8 cellular contexts compared by ENCODE assay signal in the genomic region with DNA sequence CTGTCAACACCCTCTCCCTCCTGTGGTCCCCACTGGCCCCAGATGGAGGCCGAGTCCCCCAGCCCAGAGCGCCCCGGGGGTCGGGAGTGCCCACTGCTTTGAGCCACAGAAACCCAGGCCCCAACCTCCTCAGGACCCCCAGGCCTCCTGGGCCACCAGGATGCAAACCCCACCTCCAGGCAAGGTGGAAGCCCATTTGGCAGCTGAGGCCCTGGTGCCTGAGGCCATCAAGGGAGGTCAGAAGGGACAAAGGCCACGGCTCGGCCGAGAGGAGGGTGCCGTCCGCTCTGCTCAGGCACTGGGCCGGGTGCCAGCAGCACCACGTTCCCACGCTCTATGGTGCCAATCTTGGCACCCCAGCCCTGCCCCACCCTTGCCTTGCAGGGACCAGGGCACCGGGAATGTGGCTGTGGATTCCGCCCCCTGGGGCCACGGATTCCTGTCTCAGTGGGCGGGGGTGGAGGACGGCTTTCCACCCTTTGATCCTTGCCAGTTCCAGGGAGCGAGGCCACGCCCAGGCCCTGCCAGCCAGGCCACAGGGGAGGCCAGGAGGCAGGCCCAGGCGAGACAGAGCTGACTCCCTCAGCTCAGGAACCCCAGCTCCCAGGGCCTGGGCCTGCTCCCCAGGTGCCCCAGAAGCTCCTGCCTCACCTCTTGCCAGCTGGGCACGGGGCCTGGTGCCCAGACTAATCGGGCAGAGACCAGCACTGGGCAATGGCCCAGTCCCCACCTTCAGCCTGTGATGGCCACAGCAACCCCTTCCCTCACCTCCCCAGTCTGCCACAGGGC. TPM values are rescaled to one million over a fixed set of nuclear protein-coding genes. Genes with fewer than 3 reads are reported as not detected.
DNase-seq lines count a peak whose midpoint lies in the region; ATAC-seq and TF ChIP-seq lines count a peak whose summit lies in the region.

No MANE protein-coding gene starts in this region.

- peak overlapping the region; percentile 71 for H3K4me3 ChIP-seq in lower lobe of right lung
- peak overlapping the region; percentile 72 for H3K4me3 ChIP-seq in upper lobe of right lung

- H3K27ac ChIP-seq in lower lobe of right lung (peak overlapping the region; percentile 89), upper lobe of right lung (peak overlapping the region; percentile 87)

- no peak for TF ChIP-seq CTCF in MCF 10A (IDR thresholded peaks at IDR 0.05; ENCODE audit: unreplicated experiment)
- no peak for TF ChIP-seq CTCF in lower lobe of right lung (IDR thresholded peaks at IDR 0.05)
- TF ChIP-seq CTCF in upper lobe of right lung (IDR thresholded peaks at IDR 0.05): no peak

- H3K27me3 ChIP-seq in lower lobe of right lung (ENCODE audit: low read depth) (peaks cover 15% of the 10 kb centered on the region), upper lobe of right lung (no peaks in the 10 kb centered on the region)

- H3K36me3 ChIP-seq in lower lobe of right lung (no peaks in the 10 kb centered on the region), upper lobe of right lung (no peaks in the 10 kb centered on the region)

- peaks cover 38% of the 10 kb centered on the region for H3K4me1 Mint-ChIP-seq in activated naive CD4-positive, alpha-beta T cell treated with anti-CD3 and anti-CD28 coated beads, Interleukin-2, amount 10 ng/mL, durations not matched to agents 7 days and 5 days
- H3K4me1 Mint-ChIP-seq in MCF 10A (ENCODE audit: insufficient read depth, unreplicated experiment): peaks cover 30% of the 10 kb centered on the region

- H3K27me3 Mint-ChIP-seq in activated naive CD4-positive, alpha-beta T cell treated with anti-CD3 and anti-CD28 coated beads, Interleukin-2, amount 10 ng/mL, durations not matched to agents 7 days and 5 days: peaks cover 52% of the 10 kb centered on the region
- no peaks in the 10 kb centered on the region for H3K27me3 Mint-ChIP-seq in MCF 10A (ENCODE audit: insufficient read depth, unreplicated experiment)

- H3K4me1 ChIP-seq in lower lobe of right lung (peaks cover 67% of the 10 kb centered on the region), upper lobe of right lung (peaks cover 52% of the 10 kb centered on the region)

- ATAC-seq in activated naive CD4-positive, alpha-beta T cell treated with anti-CD3 and anti-CD28 coated beads, Interleukin-2, amount 50 U/mL, for 72 hours: no peak
- ATAC-seq in lower lobe of right lung (peak; percentile 64), upper lobe of right lung (peak; percentile 57), HG03039 (IDR thresholded peaks at IDR 0.05; ENCODE audit: unreplicated experiment) (no peak), HG03378 (IDR thresholded peaks at IDR 0.05; ENCODE audit: unreplicated experiment) (no peak)

- peak overlapping the region; percentile 73 for H3K4me3 Mint-ChIP-seq in activated naive CD4-positive, alpha-beta T cell treated with anti-CD3 and anti-CD28 coated beads, Interleukin-2, amount 10 ng/mL, durations not matched to agents 7 days and 5 days
- peak overlapping the region; percentile 82 for H3K4me3 Mint-ChIP-seq in MCF 10A (ENCODE audit: unreplicated experiment)

- no peaks in the 10 kb centered on the region for H3K36me3 Mint-ChIP-seq in activated naive CD4-positive, alpha-beta T cell treated with anti-CD3 and anti-CD28 coated beads, Interleukin-2, amount 10 ng/mL, durations not matched to agents 7 days and 5 days
- H3K36me3 Mint-ChIP-seq in activated naive CD4-positive, alpha-beta T cell treated with anti-CD3 and anti-CD28 coated beads, Interleukin-2, amount 50 U/mL, for 72 hours: no peaks in the 10 kb centered on the region
- H3K36me3 Mint-ChIP-seq in MCF 10A (ENCODE audit: insufficient read depth, unreplicated experiment): peaks cover 18% of the 10 kb centered on the region

- POLR2A ChIA-PET in MCF 10A (lab: Yijun Ruan, JAX): interaction anchor here (0.6 to 6.6 kb wide), 14 partner anchors 68 to 398 kb away, joined by 3 to 79 read pairs (median 4); partner anchors contain the start of genes BRF1, CDCA4 and JAG2

- DNase-seq in activated naive CD4-positive, alpha-beta T cell treated with anti-CD3 and anti-CD28 coated beads, Interleukin-2, amount 10 ng/mL, durations not matched to agents 7 days and 5 days: no peak
- DNase-seq in activated naive CD4-positive, alpha-beta T cell treated with anti-CD3 and anti-CD28 coated beads, Interleukin-2, amount 50 U/mL, for 72 hours (ENCODE audit: low spot score in 2 of 2): no peak
- DNase-seq in MCF 10A (ENCODE audit: unreplicated experiment) (peak; percentile 99), lower lobe of right lung (peak; percentile 91), upper lobe of right lung (peak; percentile 94), NCI-H2227 treated with DMSO at 0.1 percent for 48 hours (lab: John Stamatoyannopoulos, UW) (no peak)

- CTCF ChIA-PET in activated naive CD4-positive, alpha-beta T cell treated with anti-CD3 and anti-CD28 coated beads, Interleukin-2, amount 10 ng/mL, durations not matched to agents 7 days and 5 days (lab: Charles Lee): interaction anchor here (0.8 to 7.9 kb wide), 8 partner anchors 20 to 260 kb away, joined by 3 to 111 read pairs (median 6); partner anchors contain the start of genes GPR132 and NUDT14
- CTCF ChIA-PET in MCF 10A (lab: Yijun Ruan, JAX): interaction anchor here (0.6 to 3.2 kb wide), 15 partner anchors 10 to 421 kb away, joined by 3 to 32 read pairs (median 4); partner anchors contain the start of gene JAG2

- H3K9me3 ChIP-seq in lower lobe of right lung (no peaks in the 10 kb centered on the region), upper lobe of right lung (no peaks in the 10 kb centered on the region)

- H3K9me3 Mint-ChIP-seq in activated naive CD4-positive, alpha-beta T cell treated with anti-CD3 and anti-CD28 coated beads, Interleukin-2, amount 10 ng/mL, durations not matched to agents 7 days and 5 days: no peaks in the 10 kb centered on the region
- H3K9me3 Mint-ChIP-seq in activated naive CD4-positive, alpha-beta T cell treated with anti-CD3 and anti-CD28 coated beads, Interleukin-2, amount 50 U/mL, for 72 hours: no peaks in the 10 kb centered on the region
- H3K9me3 Mint-ChIP-seq in MCF 10A (ENCODE audit: unreplicated experiment): no peaks in the 10 kb centered on the region

- no TSS peak for BruUV-seq in MCF 10A (replicated peaks; lab: Mats Ljungman, UMichigan)

- H3K27ac Mint-ChIP-seq in activated naive CD4-positive, alpha-beta T cell treated with anti-CD3 and anti-CD28 coated beads, Interleukin-2, amount 10 ng/mL, durations not matched to agents 7 days and 5 days: no peak overlapping the region
- peak overlapping the region in 1 of 2 donors; percentile 62 for H3K27ac Mint-ChIP-seq in activated naive CD4-positive, alpha-beta T cell treated with anti-CD3 and anti-CD28 coated beads, Interleukin-2, amount 50 U/mL, for 72 hours
- peak overlapping the region; percentile 83 for H3K27ac Mint-ChIP-seq in MCF 10A (ENCODE audit: low read depth, unreplicated experiment)

- intact Hi-C loops in MCF 10A (cut with micrococcal nuclease): loop anchor here (1.0 to 5.0 kb wide), 2 partner anchors 76 to 91 kb away; partner anchors contain the start of gene NUDT14
- intact Hi-C loops in lower lobe of right lung (cut with DNase I): no loop called here
- intact Hi-C loops in upper lobe of right lung (cut with DNase I): loop anchor here (10.0 kb wide), 1 partner anchor 263 kb away; no protein-coding TSS in a partner anchor

RNA-seq across cellular contexts. Expression of gene GPR132, which starts 26.3 kb away (rescaled TPM):
- 10 to 100 TPM; 24.9 to 32.6 TPM for total RNA-seq in activated naive CD4-positive, alpha-beta T cell treated with anti-CD3 and anti-CD28 coated beads, Interleukin-2, amount 50 U/mL, for 72 hours
- 0.42 TPM in 1 of 2 replicates, not detected in the other for total RNA-seq in MCF 10A (2022)
- total RNA-seq in lower lobe of right lung: 7.2 TPM
- 6.7 TPM for total RNA-seq in upper lobe of right lung

Comparison
In these comparisons a context has a peak if more than half of its experiments do, and no peak if none do; other contexts are left out.
1. DNase-seq: peak in MCF 10A (single experiment), lower lobe of right lung (single experiment) and upper lobe of right lung (single experiment); none in activated naive CD4-positive, alpha-beta T cell treated with anti-CD3 and anti-CD28 coated beads, Interleukin-2, amount 10 ng/mL, durations not matched to agents 7 days and 5 days (single experiment), activated naive CD4-positive, alpha-beta T cell treated with anti-CD3 and anti-CD28 coated beads, Interleukin-2, amount 50 U/mL, for 72 hours (0 of 2) and NCI-H2227 treated with DMSO at 0.1 percent for 48 hours (single experiment).
2. ATAC-seq: peak in lower lobe of right lung (2 of 2) and upper lobe of right lung (single experiment); none in activated naive CD4-positive, alpha-beta T cell treated with anti-CD3 and anti-CD28 coated beads, Interleukin-2, amount 50 U/mL, for 72 hours (0 of 2), HG03039 (single experiment) and HG03378 (single experiment).